In genomic region chr9:91796516-91796915, GRCh38 we compare ENCODE assay signal across 7 cellular contexts.
DNase-seq lines count a peak whose midpoint lies in the region; ATAC-seq, FAIRE-seq and TF ChIP-seq lines count a peak whose summit lies in the region.
"Not testable (repeated sequence)": the region's sequence is repeated elsewhere in the genome, so short reads cannot be mapped to it uniquely, and the experiment has no call there.

No MANE protein-coding gene starts in this region.

- TF ChIP-seq CTCF in colonic mucosa (IDR thresholded peaks at IDR 0.05); right atrium auricular region (IDR thresholded peaks at IDR 0.05); sigmoid colon (IDR thresholded peaks at IDR 0.05): not testable (repeated sequence)

- H3K4me1 ChIP-seq in colonic mucosa = not testable (repeated sequence)
- H3K4me1 ChIP-seq in right atrium auricular region (peaks cover 0 to 27% of the 10 kb centered on the region in 2 donors), sigmoid colon (peaks cover 0 to 69% (median 49%) of the 10 kb centered on the region in 4 donors)

- not testable (repeated sequence) for H3K27ac Mint-ChIP-seq in activated CD4-positive, alpha-beta memory T cell treated with anti-CD3 and anti-CD28 coated beads for 36 hours; activated T-helper 17 cell treated with anti-CD3 and anti-CD28 coated beads, Interleukin-2, amount 50 U/mL, for 72 hours

- ATAC-seq in HG03175 (IDR thresholded peaks at IDR 0.05; ENCODE audit: unreplicated experiment) = peak; percentile 45
- peak; percentile 46 for ATAC-seq in activated T-helper 17 cell treated with anti-CD3 and anti-CD28 coated beads, Interleukin-2, amount 50 U/mL, for 72 hours (replicated peaks)

- not testable (repeated sequence) for TF ChIP-seq POLR2A in sigmoid colon (IDR thresholded peaks at IDR 0.05)

- H3K9me3 Mint-ChIP-seq in activated CD4-positive, alpha-beta memory T cell treated with anti-CD3 and anti-CD28 coated beads for 36 hours; activated T-helper 17 cell treated with anti-CD3 and anti-CD28 coated beads, Interleukin-2, amount 50 U/mL, for 72 hours: not testable (repeated sequence)

- intact Hi-C loops in activated CD4-positive, alpha-beta memory T cell treated with anti-CD3 and anti-CD28 coated beads for 36 hours (cut with micrococcal nuclease); colonic mucosa (cut with DNase I); sigmoid colon (cut with DNase I): not testable (repeated sequence)

- H3K9ac ChIP-seq in colonic mucosa (ENCODE audit: low read depth in 2 of 2, low read length in 2 of 2) = not testable (repeated sequence)

- DNase-seq in RCC 7860 (ENCODE audit: low spot score) (peak; percentile 50), colonic mucosa (peak; percentile 69), sigmoid colon (peak; percentile 54)
- peak; percentile 49 for DNase-seq in activated CD4-positive, alpha-beta memory T cell treated with anti-CD3 and anti-CD28 coated beads for 36 hours
- DNase-seq in right atrium auricular region (ENCODE audit: low spot score) = not testable (repeated sequence)

- H3K4me3 ChIP-seq in colonic mucosa, right atrium auricular region, sigmoid colon: not testable (repeated sequence)

- WGBS in sigmoid colon, 2 donors = 16 to 65% methylated on average over 4 of the region's 4 CpGs

- not testable (repeated sequence) for H3K27me3 Mint-ChIP-seq in activated CD4-positive, alpha-beta memory T cell treated with anti-CD3 and anti-CD28 coated beads for 36 hours; activated T-helper 17 cell treated with anti-CD3 and anti-CD28 coated beads, Interleukin-2, amount 50 U/mL, for 72 hours

- not testable (repeated sequence) for H3K36me3 Mint-ChIP-seq in activated CD4-positive, alpha-beta memory T cell treated with anti-CD3 and anti-CD28 coated beads for 36 hours; activated T-helper 17 cell treated with anti-CD3 and anti-CD28 coated beads, Interleukin-2, amount 50 U/mL, for 72 hours (ENCODE audit: low read depth)

- peaks cover 15% of the 10 kb centered on the region for H3K4me1 Mint-ChIP-seq in activated CD4-positive, alpha-beta memory T cell treated with anti-CD3 and anti-CD28 coated beads for 36 hours (ENCODE audit: low read depth)
- H3K4me1 Mint-ChIP-seq in activated T-helper 17 cell treated with anti-CD3 and anti-CD28 coated beads, Interleukin-2, amount 50 U/mL, for 72 hours = peaks cover 12% of the 10 kb centered on the region

- not testable (repeated sequence) for H3K9me3 ChIP-seq in colonic mucosa, right atrium auricular region, sigmoid colon

- CTCF ChIA-PET in activated CD4-positive, alpha-beta memory T cell treated with anti-CD3 and anti-CD28 coated beads for 36 hours (lab: Charles Lee) = not testable (repeated sequence)

- H3K4me3 Mint-ChIP-seq in activated CD4-positive, alpha-beta memory T cell treated with anti-CD3 and anti-CD28 coated beads for 36 hours; activated T-helper 17 cell treated with anti-CD3 and anti-CD28 coated beads, Interleukin-2, amount 50 U/mL, for 72 hours: not testable (repeated sequence)

- POLR2A ChIA-PET in activated CD4-positive, alpha-beta memory T cell treated with anti-CD3 and anti-CD28 coated beads for 36 hours (lab: Charles Lee) = not testable (repeated sequence)

- not testable (repeated sequence) for TF ChIP-seq EP300 in sigmoid colon (IDR thresholded peaks at IDR 0.05)

- not testable (repeated sequence) for H3K36me3 ChIP-seq in colonic mucosa, right atrium auricular region, sigmoid colon

- H3K27ac ChIP-seq in colonic mucosa (peak overlapping the region; percentile 70), right atrium auricular region (peak overlapping the region; percentile 64 to 70), sigmoid colon (peak overlapping the region; percentile 70 to 76 (median 71))

- H3K27me3 ChIP-seq in colonic mucosa, right atrium auricular region, sigmoid colon: not testable (repeated sequence)

- not testable (repeated sequence) for FAIRE-seq in RCC 7860 (lab: Jason Lieb, UNC)
